Comparison of ENCODE assay signal across 1 cellular context in the genomic region with DNA sequence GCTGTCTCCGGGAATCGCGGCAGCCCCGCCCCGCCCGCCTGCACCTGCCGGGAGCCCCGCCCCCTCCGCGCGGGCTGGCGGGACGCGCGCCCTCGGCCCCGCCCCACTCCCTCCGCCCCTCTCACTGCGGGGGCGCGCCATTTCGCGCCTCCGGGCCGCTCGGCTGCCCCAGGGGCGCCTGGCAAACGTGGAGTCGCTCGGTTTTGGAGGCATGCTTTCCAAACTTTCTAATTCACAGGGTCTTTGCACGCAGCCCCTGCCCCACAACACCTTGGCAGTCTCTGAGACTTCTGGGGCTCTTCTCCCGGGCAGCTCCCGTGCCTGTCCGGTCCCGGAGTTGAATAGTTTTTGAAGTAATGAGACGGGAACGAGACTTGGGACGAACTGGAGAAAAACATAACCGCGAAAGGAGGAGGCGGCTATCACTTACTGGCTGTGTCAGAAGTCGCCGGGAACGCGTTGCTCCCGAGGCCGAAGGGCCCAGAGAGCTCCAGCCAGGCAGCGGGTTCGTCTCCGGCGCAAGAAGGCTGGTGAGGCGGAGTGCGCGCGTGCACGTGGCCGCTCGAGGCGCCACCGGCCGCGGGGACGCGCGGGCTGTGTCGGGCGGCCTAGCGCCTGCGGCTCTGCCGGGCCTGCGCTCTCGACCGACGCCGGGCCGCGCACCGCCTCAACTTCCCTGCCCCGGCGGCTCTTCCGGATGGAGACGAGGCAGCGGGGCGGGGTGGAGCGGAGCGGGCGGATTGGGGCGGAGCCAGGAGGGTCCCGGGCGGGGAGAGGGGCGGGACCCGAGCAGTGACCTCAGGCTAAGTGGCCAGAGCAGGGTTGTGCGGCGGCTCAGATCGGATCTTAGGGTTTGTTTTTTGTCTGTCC.
TF ChIP-seq lines count a peak whose summit lies in the region.

A gene (minus strand): TSS at position 699 of the 870 bp plus-strand sequence. CDS start 3,436 bp downstream, outside the sequence.

TF ChIP-seq in K562, 482 proteins besides CTCF, POLR2A, EP300 and RAD21 (continued from another document and continues in another):
- TF ChIP-seq, protein P1, sequence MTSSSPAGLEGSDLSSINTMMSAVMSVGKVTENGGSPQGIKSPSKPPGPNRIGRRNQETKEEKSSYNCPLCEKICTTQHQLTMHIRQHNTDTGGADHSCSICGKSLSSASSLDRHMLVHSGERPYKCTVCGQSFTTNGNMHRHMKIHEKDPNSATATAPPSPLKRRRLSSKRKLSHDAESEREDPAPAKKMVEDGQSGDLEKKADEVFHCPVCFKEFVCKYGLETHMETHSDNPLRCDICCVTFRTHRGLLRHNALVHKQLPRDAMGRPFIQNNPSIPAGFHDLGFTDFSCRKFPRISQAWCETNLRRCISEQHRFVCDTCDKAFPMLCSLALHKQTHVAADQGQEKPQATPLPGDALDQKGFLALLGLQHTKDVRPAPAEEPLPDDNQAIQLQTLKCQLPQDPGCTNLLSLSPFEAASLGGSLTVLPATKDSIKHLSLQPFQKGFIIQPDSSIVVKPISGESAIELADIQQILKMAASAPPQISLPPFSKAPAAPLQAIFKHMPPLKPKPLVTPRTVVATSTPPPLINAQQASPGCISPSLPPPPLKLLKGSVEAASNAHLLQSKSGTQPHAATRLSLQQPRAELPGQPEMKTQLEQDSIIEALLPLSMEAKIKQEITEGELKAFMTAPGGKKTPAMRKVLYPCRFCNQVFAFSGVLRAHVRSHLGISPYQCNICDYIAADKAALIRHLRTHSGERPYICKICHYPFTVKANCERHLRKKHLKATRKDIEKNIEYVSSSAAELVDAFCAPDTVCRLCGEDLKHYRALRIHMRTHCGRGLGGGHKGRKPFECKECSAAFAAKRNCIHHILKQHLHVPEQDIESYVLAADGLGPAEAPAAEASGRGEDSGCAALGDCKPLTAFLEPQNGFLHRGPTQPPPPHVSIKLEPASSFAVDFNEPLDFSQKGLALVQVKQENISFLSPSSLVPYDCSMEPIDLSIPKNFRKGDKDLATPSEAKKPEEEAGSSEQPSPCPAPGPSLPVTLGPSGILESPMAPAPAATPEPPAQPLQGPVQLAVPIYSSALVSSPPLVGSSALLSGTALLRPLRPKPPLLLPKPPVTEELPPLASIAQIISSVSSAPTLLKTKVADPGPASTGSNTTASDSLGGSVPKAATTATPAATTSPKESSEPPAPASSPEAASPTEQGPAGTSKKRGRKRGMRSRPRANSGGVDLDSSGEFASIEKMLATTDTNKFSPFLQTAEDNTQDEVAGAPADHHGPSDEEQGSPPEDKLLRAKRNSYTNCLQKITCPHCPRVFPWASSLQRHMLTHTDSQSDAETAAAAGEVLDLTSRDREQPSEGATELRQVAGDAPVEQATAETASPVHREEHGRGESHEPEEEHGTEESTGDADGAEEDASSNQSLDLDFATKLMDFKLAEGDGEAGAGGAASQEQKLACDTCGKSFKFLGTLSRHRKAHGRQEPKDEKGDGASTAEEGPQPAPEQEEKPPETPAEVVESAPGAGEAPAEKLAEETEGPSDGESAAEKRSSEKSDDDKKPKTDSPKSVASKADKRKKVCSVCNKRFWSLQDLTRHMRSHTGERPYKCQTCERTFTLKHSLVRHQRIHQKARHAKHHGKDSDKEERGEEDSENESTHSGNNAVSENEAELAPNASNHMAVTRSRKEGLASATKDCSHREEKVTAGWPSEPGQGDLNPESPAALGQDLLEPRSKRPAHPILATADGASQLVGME (CRISPR knock-in tag; IDR thresholded peaks at IDR 0.05): 0 out of 2 replicates have a peak, but pooled peaks have one; percentile 16
- TF ChIP-seq RFX7 (CRISPR knock-in tag; IDR thresholded peaks at IDR 0.05): no peak
- TF ChIP-seq HNRNPLL (IDR thresholded peaks at IDR 0.05; ENCODE audit: low read depth, low read length, poor library complexity, severe bottlenecking): peak; percentile 72
- TF ChIP-seq, protein P2, sequence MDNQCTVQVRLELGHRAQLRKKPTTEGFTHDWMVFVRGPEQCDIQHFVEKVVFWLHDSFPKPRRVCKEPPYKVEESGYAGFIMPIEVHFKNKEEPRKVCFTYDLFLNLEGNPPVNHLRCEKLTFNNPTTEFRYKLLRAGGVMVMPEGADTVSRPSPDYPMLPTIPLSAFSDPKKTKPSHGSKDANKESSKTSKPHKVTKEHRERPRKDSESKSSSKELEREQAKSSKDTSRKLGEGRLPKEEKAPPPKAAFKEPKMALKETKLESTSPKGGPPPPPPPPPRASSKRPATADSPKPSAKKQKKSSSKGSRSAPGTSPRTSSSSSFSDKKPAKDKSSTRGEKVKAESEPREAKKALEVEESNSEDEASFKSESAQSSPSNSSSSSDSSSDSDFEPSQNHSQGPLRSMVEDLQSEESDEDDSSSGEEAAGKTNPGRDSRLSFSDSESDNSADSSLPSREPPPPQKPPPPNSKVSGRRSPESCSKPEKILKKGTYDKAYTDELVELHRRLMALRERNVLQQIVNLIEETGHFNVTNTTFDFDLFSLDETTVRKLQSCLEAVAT (IDR thresholded peaks at IDR 0.05): peak in 1 of 2 experiments; percentile 44; a peak in 1 of 4 replicates
- TF ChIP-seq SUPT5H (IDR thresholded peaks at IDR 0.05): peak; percentile 82
- TF ChIP-seq RBFOX2 (IDR thresholded peaks at IDR 0.05; ENCODE audit: low read depth, low read length): peak; percentile 95
- TF ChIP-seq, protein P3, sequence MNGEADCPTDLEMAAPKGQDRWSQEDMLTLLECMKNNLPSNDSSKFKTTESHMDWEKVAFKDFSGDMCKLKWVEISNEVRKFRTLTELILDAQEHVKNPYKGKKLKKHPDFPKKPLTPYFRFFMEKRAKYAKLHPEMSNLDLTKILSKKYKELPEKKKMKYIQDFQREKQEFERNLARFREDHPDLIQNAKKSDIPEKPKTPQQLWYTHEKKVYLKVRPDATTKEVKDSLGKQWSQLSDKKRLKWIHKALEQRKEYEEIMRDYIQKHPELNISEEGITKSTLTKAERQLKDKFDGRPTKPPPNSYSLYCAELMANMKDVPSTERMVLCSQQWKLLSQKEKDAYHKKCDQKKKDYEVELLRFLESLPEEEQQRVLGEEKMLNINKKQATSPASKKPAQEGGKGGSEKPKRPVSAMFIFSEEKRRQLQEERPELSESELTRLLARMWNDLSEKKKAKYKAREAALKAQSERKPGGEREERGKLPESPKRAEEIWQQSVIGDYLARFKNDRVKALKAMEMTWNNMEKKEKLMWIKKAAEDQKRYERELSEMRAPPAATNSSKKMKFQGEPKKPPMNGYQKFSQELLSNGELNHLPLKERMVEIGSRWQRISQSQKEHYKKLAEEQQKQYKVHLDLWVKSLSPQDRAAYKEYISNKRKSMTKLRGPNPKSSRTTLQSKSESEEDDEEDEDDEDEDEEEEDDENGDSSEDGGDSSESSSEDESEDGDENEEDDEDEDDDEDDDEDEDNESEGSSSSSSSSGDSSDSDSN (IDR thresholded peaks at IDR 0.05; ENCODE audit: borderline replicate concordance in 1 of 2, low read depth in 2 of 2, low read length in 2 of 2): peak in 1 of 2 experiments; percentile 68; a peak in 1 of 4 replicates
- TF ChIP-seq, protein P4, sequence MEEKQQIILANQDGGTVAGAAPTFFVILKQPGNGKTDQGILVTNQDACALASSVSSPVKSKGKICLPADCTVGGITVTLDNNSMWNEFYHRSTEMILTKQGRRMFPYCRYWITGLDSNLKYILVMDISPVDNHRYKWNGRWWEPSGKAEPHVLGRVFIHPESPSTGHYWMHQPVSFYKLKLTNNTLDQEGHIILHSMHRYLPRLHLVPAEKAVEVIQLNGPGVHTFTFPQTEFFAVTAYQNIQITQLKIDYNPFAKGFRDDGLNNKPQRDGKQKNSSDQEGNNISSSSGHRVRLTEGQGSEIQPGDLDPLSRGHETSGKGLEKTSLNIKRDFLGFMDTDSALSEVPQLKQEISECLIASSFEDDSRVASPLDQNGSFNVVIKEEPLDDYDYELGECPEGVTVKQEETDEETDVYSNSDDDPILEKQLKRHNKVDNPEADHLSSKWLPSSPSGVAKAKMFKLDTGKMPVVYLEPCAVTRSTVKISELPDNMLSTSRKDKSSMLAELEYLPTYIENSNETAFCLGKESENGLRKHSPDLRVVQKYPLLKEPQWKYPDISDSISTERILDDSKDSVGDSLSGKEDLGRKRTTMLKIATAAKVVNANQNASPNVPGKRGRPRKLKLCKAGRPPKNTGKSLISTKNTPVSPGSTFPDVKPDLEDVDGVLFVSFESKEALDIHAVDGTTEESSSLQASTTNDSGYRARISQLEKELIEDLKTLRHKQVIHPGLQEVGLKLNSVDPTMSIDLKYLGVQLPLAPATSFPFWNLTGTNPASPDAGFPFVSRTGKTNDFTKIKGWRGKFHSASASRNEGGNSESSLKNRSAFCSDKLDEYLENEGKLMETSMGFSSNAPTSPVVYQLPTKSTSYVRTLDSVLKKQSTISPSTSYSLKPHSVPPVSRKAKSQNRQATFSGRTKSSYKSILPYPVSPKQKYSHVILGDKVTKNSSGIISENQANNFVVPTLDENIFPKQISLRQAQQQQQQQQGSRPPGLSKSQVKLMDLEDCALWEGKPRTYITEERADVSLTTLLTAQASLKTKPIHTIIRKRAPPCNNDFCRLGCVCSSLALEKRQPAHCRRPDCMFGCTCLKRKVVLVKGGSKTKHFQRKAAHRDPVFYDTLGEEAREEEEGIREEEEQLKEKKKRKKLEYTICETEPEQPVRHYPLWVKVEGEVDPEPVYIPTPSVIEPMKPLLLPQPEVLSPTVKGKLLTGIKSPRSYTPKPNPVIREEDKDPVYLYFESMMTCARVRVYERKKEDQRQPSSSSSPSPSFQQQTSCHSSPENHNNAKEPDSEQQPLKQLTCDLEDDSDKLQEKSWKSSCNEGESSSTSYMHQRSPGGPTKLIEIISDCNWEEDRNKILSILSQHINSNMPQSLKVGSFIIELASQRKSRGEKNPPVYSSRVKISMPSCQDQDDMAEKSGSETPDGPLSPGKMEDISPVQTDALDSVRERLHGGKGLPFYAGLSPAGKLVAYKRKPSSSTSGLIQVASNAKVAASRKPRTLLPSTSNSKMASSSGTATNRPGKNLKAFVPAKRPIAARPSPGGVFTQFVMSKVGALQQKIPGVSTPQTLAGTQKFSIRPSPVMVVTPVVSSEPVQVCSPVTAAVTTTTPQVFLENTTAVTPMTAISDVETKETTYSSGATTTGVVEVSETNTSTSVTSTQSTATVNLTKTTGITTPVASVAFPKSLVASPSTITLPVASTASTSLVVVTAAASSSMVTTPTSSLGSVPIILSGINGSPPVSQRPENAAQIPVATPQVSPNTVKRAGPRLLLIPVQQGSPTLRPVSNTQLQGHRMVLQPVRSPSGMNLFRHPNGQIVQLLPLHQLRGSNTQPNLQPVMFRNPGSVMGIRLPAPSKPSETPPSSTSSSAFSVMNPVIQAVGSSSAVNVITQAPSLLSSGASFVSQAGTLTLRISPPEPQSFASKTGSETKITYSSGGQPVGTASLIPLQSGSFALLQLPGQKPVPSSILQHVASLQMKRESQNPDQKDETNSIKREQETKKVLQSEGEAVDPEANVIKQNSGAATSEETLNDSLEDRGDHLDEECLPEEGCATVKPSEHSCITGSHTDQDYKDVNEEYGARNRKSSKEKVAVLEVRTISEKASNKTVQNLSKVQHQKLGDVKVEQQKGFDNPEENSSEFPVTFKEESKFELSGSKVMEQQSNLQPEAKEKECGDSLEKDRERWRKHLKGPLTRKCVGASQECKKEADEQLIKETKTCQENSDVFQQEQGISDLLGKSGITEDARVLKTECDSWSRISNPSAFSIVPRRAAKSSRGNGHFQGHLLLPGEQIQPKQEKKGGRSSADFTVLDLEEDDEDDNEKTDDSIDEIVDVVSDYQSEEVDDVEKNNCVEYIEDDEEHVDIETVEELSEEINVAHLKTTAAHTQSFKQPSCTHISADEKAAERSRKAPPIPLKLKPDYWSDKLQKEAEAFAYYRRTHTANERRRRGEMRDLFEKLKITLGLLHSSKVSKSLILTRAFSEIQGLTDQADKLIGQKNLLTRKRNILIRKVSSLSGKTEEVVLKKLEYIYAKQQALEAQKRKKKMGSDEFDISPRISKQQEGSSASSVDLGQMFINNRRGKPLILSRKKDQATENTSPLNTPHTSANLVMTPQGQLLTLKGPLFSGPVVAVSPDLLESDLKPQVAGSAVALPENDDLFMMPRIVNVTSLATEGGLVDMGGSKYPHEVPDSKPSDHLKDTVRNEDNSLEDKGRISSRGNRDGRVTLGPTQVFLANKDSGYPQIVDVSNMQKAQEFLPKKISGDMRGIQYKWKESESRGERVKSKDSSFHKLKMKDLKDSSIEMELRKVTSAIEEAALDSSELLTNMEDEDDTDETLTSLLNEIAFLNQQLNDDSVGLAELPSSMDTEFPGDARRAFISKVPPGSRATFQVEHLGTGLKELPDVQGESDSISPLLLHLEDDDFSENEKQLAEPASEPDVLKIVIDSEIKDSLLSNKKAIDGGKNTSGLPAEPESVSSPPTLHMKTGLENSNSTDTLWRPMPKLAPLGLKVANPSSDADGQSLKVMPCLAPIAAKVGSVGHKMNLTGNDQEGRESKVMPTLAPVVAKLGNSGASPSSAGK (IDR thresholded peaks at IDR 0.05): peak; percentile 76
- TF ChIP-seq ESRRA (IDR thresholded peaks at IDR 0.05; ENCODE audit: borderline replicate concordance, low read depth): peak; percentile 36; the same call in 1 of the 2 replicates
- TF ChIP-seq CBX5 (IDR thresholded peaks at IDR 0.05; ENCODE audit: borderline replicate concordance, low read depth): no peak
- TF ChIP-seq HLTF (IDR thresholded peaks at IDR 0.05): 0 out of 2 replicates have a peak, but pooled peaks have one; percentile 54
- TF ChIP-seq, protein P5, sequence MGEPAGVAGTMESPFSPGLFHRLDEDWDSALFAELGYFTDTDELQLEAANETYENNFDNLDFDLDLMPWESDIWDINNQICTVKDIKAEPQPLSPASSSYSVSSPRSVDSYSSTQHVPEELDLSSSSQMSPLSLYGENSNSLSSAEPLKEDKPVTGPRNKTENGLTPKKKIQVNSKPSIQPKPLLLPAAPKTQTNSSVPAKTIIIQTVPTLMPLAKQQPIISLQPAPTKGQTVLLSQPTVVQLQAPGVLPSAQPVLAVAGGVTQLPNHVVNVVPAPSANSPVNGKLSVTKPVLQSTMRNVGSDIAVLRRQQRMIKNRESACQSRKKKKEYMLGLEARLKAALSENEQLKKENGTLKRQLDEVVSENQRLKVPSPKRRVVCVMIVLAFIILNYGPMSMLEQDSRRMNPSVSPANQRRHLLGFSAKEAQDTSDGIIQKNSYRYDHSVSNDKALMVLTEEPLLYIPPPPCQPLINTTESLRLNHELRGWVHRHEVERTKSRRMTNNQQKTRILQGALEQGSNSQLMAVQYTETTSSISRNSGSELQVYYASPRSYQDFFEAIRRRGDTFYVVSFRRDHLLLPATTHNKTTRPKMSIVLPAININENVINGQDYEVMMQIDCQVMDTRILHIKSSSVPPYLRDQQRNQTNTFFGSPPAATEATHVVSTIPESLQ (CRISPR knock-in tag; IDR thresholded peaks at IDR 0.05): peak; percentile 93
- no peak for TF ChIP-seq ARNT (IDR thresholded peaks at IDR 0.05)
- 0 out of 2 replicates have a peak, but pooled peaks have one; percentile 19 for TF ChIP-seq KLF1 (tag; IDR thresholded peaks at IDR 0.05)
- TF ChIP-seq, protein P6, sequence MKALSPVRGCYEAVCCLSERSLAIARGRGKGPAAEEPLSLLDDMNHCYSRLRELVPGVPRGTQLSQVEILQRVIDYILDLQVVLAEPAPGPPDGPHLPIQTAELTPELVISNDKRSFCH (CRISPR knock-in tag; IDR thresholded peaks at IDR 0.05): no peak
- TF ChIP-seq, protein P6 (tag; IDR thresholded peaks at IDR 0.05): peak; percentile 82
- 0 out of 4 replicates have a peak, but pooled peaks have one; percentile 12 to 30 for TF ChIP-seq TEAD1 (CRISPR knock-in tag; IDR thresholded peaks at IDR 0.05)
- TF ChIP-seq HNRNPH1 (optimal IDR thresholded peaks at IDR 0.05; ENCODE audit: low read depth, low read length): no peak
- TF ChIP-seq ZSCAN29 (IDR thresholded peaks at IDR 0.05): no peak
- peak; percentile 84 for TF ChIP-seq RBBP5 (IDR thresholded peaks at IDR 0.05; ENCODE audit: borderline replicate concordance, insufficient read depth, low read length, poor library complexity, severe bottlenecking)
- no peak for TF ChIP-seq ZNF717 (CRISPR knock-in tag; IDR thresholded peaks at IDR 0.05)
- no peak for TF ChIP-seq ZNF133 (CRISPR knock-in tag; IDR thresholded peaks at IDR 0.05)
- peak in 2 of 3 experiments; percentile 67 to 84 for TF ChIP-seq YY1 (IDR thresholded peaks at IDR 0.05; ENCODE audit: borderline replicate concordance in 1 of 3, control insufficient read depth in 1 of 3, extremely low read depth in 1 of 3, insufficient read depth in 3 of 3, insufficient read length in 1 of 3, insufficient replicate concordance in 2 of 3, low read depth in 1 of 3, low read length in 2 of 3)
- peak; percentile 97 for TF ChIP-seq CTBP1 (IDR thresholded peaks at IDR 0.05; ENCODE audit: borderline replicate concordance)
